8 cellular contexts compared by ENCODE assay signal in the genomic region with DNA sequence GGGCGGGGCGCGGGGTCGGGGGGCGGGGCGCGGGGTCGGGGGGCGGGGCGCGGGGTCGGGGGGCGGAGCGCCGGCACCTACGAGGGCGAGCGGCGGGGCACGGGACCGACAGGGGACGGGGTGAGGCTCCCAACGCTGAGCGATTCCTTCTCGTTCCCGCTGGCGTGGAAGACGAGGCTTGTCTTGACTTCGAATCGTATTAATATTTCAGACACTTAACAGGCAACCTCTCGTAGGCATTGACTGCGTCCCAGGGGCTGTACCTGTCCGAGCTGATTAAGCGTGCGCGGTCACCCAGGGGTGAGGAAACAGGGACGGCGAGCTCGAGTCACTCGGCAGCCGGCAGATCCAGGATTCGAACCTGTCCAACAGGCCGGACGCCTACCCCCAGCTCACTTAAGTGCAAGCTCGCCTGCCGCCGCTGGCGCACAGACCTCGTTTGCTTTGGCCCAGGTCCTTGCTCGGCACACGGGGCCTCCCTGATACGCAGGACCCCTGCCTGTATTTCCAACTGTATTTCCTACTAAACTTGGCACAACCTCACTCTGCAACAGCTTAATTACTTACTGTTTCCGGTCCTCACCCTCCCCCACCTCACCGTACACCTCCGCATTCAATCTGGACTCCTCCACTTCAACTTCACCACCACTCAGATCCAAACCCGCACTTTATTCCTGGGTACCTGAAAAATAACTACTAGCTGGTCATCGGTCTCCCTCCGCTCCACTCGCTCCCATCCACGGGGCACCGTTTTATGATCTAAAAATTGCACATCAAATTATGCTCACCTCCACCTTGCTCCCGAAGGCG. TPM values are rescaled to one million over a fixed set of nuclear protein-coding genes. Genes with fewer than 3 reads are reported as not detected.
DNase-seq lines count a peak whose midpoint lies in the region; ATAC-seq and TF ChIP-seq lines count a peak whose summit lies in the region.

No MANE protein-coding gene starts in this region.

- H3K4me2 ChIP-seq in OCI-LY3 (ENCODE audit: low read length) (peak overlapping the region; percentile 66), skeletal muscle satellite cell (ENCODE audit: low read length) (peak overlapping the region; percentile 99)

- H3K27ac ChIP-seq in C4-2B = peak overlapping the region; percentile 89
- no peak overlapping the region for H3K27ac ChIP-seq in OCI-LY3 (ENCODE audit: low read length)
- H3K27ac ChIP-seq in body of pancreas = peak overlapping the region; percentile 74 to 95 (median 92)

- peaks cover 0 to 5% (median 0%) of the 10 kb centered on the region in 3 donors for H3K36me3 Mint-ChIP-seq in immature natural killer cell

- peaks cover 0 to 5% (median 0%) of the 10 kb centered on the region in 3 donors for H3K27me3 Mint-ChIP-seq in immature natural killer cell (ENCODE audit: low read depth in 3 of 3)

- H3K9ac ChIP-seq in OCI-LY3 (ENCODE audit: low read length) (no peak overlapping the region), skeletal muscle satellite cell (ENCODE audit: low read depth, low read length) (peak overlapping the region; percentile 85)

- 9 to 24% methylated on average over 31 to 50 of the region's 63 CpGs for WGBS in body of pancreas, 2 donors

- H3K27ac Mint-ChIP-seq in immature natural killer cell = peak overlapping the region; percentile 69 to 92 (median 84)

- H3K9me3 Mint-ChIP-seq in immature natural killer cell = no peaks in the 10 kb centered on the region

- ATAC-seq in GM19395 (IDR thresholded peaks at IDR 0.05; ENCODE audit: unreplicated experiment) (peak; percentile 36), HG03439 (IDR thresholded peaks at IDR 0.05; ENCODE audit: unreplicated experiment) (peak; percentile 25), body of pancreas (peak; percentile 34)

- H3K36me3 ChIP-seq in OCI-LY3 (replicated peaks; ENCODE audit: low read depth, low read length) (peaks cover 24% of the 10 kb centered on the region), body of pancreas (replicated peaks in 1 of 2; ENCODE audit: insufficient read depth in 1 of 2, low read depth in 2 of 2) (no peaks in the 10 kb centered on the region), skeletal muscle satellite cell (ENCODE audit: insufficient read depth, low read length) (peaks cover 9% of the 10 kb centered on the region)

- H3K9me3 ChIP-seq in OCI-LY3 (ENCODE audit: insufficient read depth, low read length) (no peaks in the 10 kb centered on the region), body of pancreas (no peaks in the 10 kb centered on the region), skeletal muscle satellite cell (replicated peaks; ENCODE audit: low read length) (no peaks in the 10 kb centered on the region)

- H2AFZ ChIP-seq in OCI-LY3 (ENCODE audit: low read depth, low read length) = peak overlapping the region; percentile 94

- peaks cover 37% of the 10 kb centered on the region for H3K79me2 ChIP-seq in OCI-LY3 (ENCODE audit: low read length)

- peaks cover 37 to 46% of the 10 kb centered on the region in 2 donors for H3K4me1 Mint-ChIP-seq in immature natural killer cell

- H3K4me3 ChIP-seq in OCI-LY3 (ENCODE audit: low read length) (peak overlapping the region; percentile 80), body of pancreas (peak overlapping the region; percentile 0 to 9), skeletal muscle satellite cell (ENCODE audit: low read length) (peak overlapping the region; percentile 95)

- H4K20me1 ChIP-seq in OCI-LY3 (ENCODE audit: insufficient read depth, low read length) = peaks cover 27% of the 10 kb centered on the region

- peak; percentile 20 to 87 (median 77) for TF ChIP-seq POLR2A in body of pancreas (IDR thresholded peaks at IDR 0.05)

- H3K4me1 ChIP-seq in OCI-LY3 (ENCODE audit: low read length) (peaks cover 19% of the 10 kb centered on the region), body of pancreas (peaks cover 32% of the 10 kb centered on the region), skeletal muscle satellite cell (ENCODE audit: control insufficient read depth, insufficient read depth, low read length) (peaks cover 37% of the 10 kb centered on the region)

- intact Hi-C loops in body of pancreas (cut with DNase I) = no loop called here

- TF ChIP-seq CTCF in C4-2B (conservative IDR thresholded peaks at IDR 0.05) (no peak), OCI-LY3 (IDR thresholded peaks at IDR 0.05; ENCODE audit: low read depth, low read length) (no peak), body of pancreas (IDR thresholded peaks at IDR 0.05) (peak in 1 of 7 experiments; percentile 20)

- no peaks in the 10 kb centered on the region for H3K27me3 ChIP-seq in OCI-LY3 (ENCODE audit: low read depth, low read length)
- H3K27me3 ChIP-seq in body of pancreas = no peaks in the 10 kb centered on the region
- H3K27me3 ChIP-seq in skeletal muscle satellite cell (ENCODE audit: control insufficient read depth, insufficient read depth, low read length) = no peaks in the 10 kb centered on the region

- DNase-seq in body of pancreas (peak; percentile 69 to 75 (median 72)), immature natural killer cell (no peak), ecto neural progenitor cell (ENCODE audit: low spot score) (no peak)

- peak overlapping the region; percentile 84 to 89 (median 86) for H3K4me3 Mint-ChIP-seq in immature natural killer cell

RNA-seq across cellular contexts. Expression of a gene that starts 0.7 kb away (rescaled TPM):
- total RNA-seq in body of pancreas = 10 to 100 TPM; 33.9 to 39.4 TPM
- 10 to 100 TPM in 2 of 3 donors, 1 to 10 TPM in 1; 9.6 to 17.2 (median 11.8) TPM for polyA plus RNA-seq in immature natural killer cell
- 13.7 and 15.9 TPM in 2 replicates for total RNA-seq in skeletal muscle satellite cell (2012; rRNA removed)

RNA-seq across cellular contexts. Expression of a gene that starts 41.2 kb away (rescaled TPM):
- not detected for total RNA-seq in body of pancreas
- polyA plus RNA-seq in immature natural killer cell = not detected
- not detected in 2 replicates for total RNA-seq in skeletal muscle satellite cell (2012; rRNA removed)

RNA-seq across cellular contexts. Expression of a gene that starts 47.6 kb away (rescaled TPM):
- 1 to 10 TPM in 1 of 2 donors, not detected in 1; 2.3 TPM for total RNA-seq in body of pancreas
- under 1 TPM in 1 of 3 donors, not detected in 2; 0.67 TPM for polyA plus RNA-seq in immature natural killer cell
- not detected in 2 replicates for total RNA-seq in skeletal muscle satellite cell (2012; rRNA removed)

Comparison
In these comparisons a context has a peak if more than half of its experiments do, and no peak if none do; other contexts are left out.
1. H3K4me3 ChIP-seq: peak in every context shown above with its lines; median percentile 95 in skeletal muscle satellite cell; 80 in OCI-LY3; 4 in body of pancreas.
2. DNase-seq: peak in body of pancreas (4 of 4); none in immature natural killer cell (0 of 3) and ecto neural progenitor cell (single experiment).
3. Peak in every context shown above with its lines, with median percentiles within 50 percentile points of each other: ATAC-seq.